Comparison of ENCODE assay signal across 19 cellular contexts in the genomic region with DNA sequence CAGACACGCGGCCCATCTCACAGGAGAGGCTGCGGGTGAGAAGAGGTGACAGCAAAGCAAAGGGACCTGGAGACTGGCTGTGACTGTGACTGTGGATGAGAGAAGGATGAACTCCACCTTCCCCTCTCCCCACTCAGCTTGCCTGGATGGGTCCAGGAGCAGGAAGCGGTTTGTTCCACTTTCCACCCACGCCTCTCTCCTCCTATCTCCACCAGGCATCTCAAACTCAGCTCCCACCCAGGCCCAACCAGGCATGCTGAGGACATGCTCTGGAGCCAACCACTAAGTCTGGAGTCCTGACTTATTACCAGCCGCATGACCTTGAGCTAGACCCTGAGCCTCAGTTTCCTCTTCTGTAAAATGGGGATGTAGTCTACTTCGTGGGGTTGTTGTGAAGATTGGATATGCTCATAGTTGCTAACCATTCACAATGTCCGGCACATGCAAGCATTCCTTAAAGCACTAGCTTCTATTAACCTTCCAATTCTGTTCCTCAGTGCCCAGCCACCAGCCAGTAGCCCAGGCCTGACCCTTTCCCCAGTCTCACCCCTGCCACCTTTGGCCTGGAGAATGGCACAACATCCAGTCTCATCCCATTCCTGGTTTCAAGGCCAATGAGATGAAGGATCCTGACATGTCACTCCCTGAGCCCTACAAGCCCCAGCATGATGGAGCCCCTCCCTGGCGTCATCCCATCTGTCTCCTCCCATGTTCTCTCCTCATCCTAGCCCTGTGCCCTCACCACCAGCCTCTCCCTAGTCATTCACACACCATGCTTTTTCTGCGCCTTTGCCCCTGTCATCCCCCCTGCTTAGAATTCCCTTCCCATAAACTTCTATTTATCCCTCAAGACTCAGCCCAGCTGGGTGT. TPM values are rescaled to one million over a fixed set of nuclear protein-coding genes. Genes with fewer than 3 reads are reported as not detected.
A peak's percentile ranks its signal among the peaks of the same experiment; 100 is the strongest.
DNase-seq lines count a peak whose midpoint lies in the region; ATAC-seq, FAIRE-seq and TF ChIP-seq lines count a peak whose summit lies in the region.
"Had no signal": no experiment of that assay in that cellular context is flagged by ENCODE, and none has a peak within 500 bp of the region (broad histone marks: within the 10 kb centered on the region; RNA-seq: fewer than 3 reads in every experiment).

No MANE protein-coding gene starts in this region.

- H4K20me1 ChIP-seq in astrocyte (ENCODE audit: insufficient read depth, low read length) = no peaks in the 10 kb centered on the region

- H3K9me3 Mint-ChIP-seq in activated T-cell treated with anti-CD3 and anti-CD28 coated beads, Interleukin-2, amount 50 U/mL, for 72 hours = no peaks in the 10 kb centered on the region
- H3K9me3 Mint-ChIP-seq in activated T-cell treated with anti-CD3 and anti-CD28 coated beads, Interleukin-2, amount 50 U/mL, for 24 hours = no peaks in the 10 kb centered on the region
- H3K9me3 Mint-ChIP-seq in astrocyte (ENCODE audit: unreplicated experiment) = no peaks in the 10 kb centered on the region
- H3K9me3 Mint-ChIP-seq: activated CD4-positive, alpha-beta T cell treated with anti-CD3 and anti-CD28 coated beads, Interleukin-2, amount 10 ng/mL, durations not matched to agents 7 days and 5 days had no signal

- H3K27me3 ChIP-seq in astrocyte (ENCODE audit: insufficient read depth, low read length) (peaks cover 14% of the 10 kb centered on the region), neuronal stem cell (ENCODE audit: control insufficient read depth in 3 of 3, insufficient read depth in 3 of 3, low read depth in 1 of 3, low read length in 3 of 3) (peaks cover 0 to 41% (median 14%) of the 10 kb centered on the region in 3 experiments)

- peak overlapping the region; percentile 5 for H2BK15ac ChIP-seq in neuronal stem cell (ENCODE audit: low read length)

- peaks cover 26% of the 10 kb centered on the region for H3K4me1 Mint-ChIP-seq in activated T-cell treated with anti-CD3 and anti-CD28 coated beads, Interleukin-2, amount 50 U/mL, for 72 hours (ENCODE audit: low read depth)
- H3K4me1 Mint-ChIP-seq in activated T-cell treated with anti-CD3 and anti-CD28 coated beads, Interleukin-2, amount 50 U/mL, for 24 hours (ENCODE audit: low read depth) = peaks cover 25% of the 10 kb centered on the region
- H3K4me1 Mint-ChIP-seq in astrocyte (ENCODE audit: low read depth, unreplicated experiment) = no peaks in the 10 kb centered on the region

- H3K23ac ChIP-seq in neuronal stem cell (ENCODE audit: low read depth, low read length, poor library complexity) = no peak overlapping the region

- no peak overlapping the region for H2AK5ac ChIP-seq in neuronal stem cell (ENCODE audit: low read depth, low read length)

- no peak overlapping the region for H2BK120ac ChIP-seq in neuronal stem cell (ENCODE audit: low read depth, low read length)

- H3K4me3 Mint-ChIP-seq in activated T-cell treated with anti-CD3 and anti-CD28 coated beads, Interleukin-2, amount 50 U/mL, for 72 hours = peak overlapping the region; percentile 42 to 68
- no peak overlapping the region for H3K4me3 Mint-ChIP-seq in activated T-cell treated with anti-CD3 and anti-CD28 coated beads, Interleukin-2, amount 50 U/mL, for 24 hours
- H3K4me3 Mint-ChIP-seq in astrocyte (ENCODE audit: unreplicated experiment) = no peak overlapping the region
- H3K4me3 Mint-ChIP-seq: activated CD4-positive, alpha-beta T cell treated with anti-CD3 and anti-CD28 coated beads, Interleukin-2, amount 10 ng/mL, durations not matched to agents 7 days and 5 days had no signal

- no peak for FAIRE-seq in astrocyte (lab: Jason Lieb, UNC)

- ATAC-seq in activated T-cell treated with anti-CD3 and anti-CD28 coated beads, Interleukin-2, amount 50 U/mL, for 72 hours (replicated peaks in 1 of 2) = no peak
- no peak for ATAC-seq in GM18502 (IDR thresholded peaks at IDR 0.05; ENCODE audit: poor library complexity, unreplicated experiment)
- ATAC-seq: heart right ventricle had no signal

- H3K9ac ChIP-seq in astrocyte (ENCODE audit: low read length) (no peak overlapping the region), neuronal stem cell (ENCODE audit: low read depth, low read length, poor library complexity) (no peak overlapping the region)

- TF ChIP-seq CTCF in astrocyte (IDR thresholded peaks at IDR 0.05; ENCODE audit: insufficient read depth, low read depth, low read length) = no peak

- no CpG with 5 or more reads among the region's 10 CpGs for WGBS in neuronal stem cell (ENCODE audit: extremely low coverage in 2 of 2, insufficient read length in 2 of 2, insufficient replicate concordance in 1 of 2), 2 donors

- no peaks in the 10 kb centered on the region for H3K79me2 ChIP-seq in astrocyte (ENCODE audit: insufficient read depth, low read length)

- peak overlapping the region; percentile 64 for H3K4me2 ChIP-seq in astrocyte (ENCODE audit: low read length)
- H3K4me2 ChIP-seq in neuronal stem cell (ENCODE audit: insufficient read depth, low read length, poor library complexity, severe bottlenecking) = peak overlapping the region; percentile 51

- no peak overlapping the region for H3K27ac Mint-ChIP-seq in activated T-cell treated with anti-CD3 and anti-CD28 coated beads, Interleukin-2, amount 50 U/mL, for 72 hours
- H3K27ac Mint-ChIP-seq in activated T-cell treated with anti-CD3 and anti-CD28 coated beads, Interleukin-2, amount 50 U/mL, for 24 hours = no peak overlapping the region
- no peak overlapping the region for H3K27ac Mint-ChIP-seq in astrocyte (ENCODE audit: unreplicated experiment)
- H3K27ac Mint-ChIP-seq: activated CD4-positive, alpha-beta T cell treated with anti-CD3 and anti-CD28 coated beads, Interleukin-2, amount 10 ng/mL, durations not matched to agents 7 days and 5 days had no signal

- H3K9me3 ChIP-seq in astrocyte (ENCODE audit: insufficient read depth, low read depth, low read length) = no peaks in the 10 kb centered on the region
- no peaks in the 10 kb centered on the region for H3K9me3 ChIP-seq in neuronal stem cell (replicated peaks in 1 of 2; ENCODE audit: control insufficient read depth in 2 of 2, insufficient read depth in 1 of 2, low read depth in 1 of 2, low read length in 2 of 2)
- H3K9me3 ChIP-seq: esophagus squamous epithelium, heart right ventricle, SJCRH30 had no signal

- peaks cover 31% of the 10 kb centered on the region for H3K27me3 Mint-ChIP-seq in activated T-cell treated with anti-CD3 and anti-CD28 coated beads, Interleukin-2, amount 50 U/mL, for 72 hours (ENCODE audit: low read depth)
- peaks cover 53% of the 10 kb centered on the region for H3K27me3 Mint-ChIP-seq in activated T-cell treated with anti-CD3 and anti-CD28 coated beads, Interleukin-2, amount 50 U/mL, for 24 hours
- H3K27me3 Mint-ChIP-seq in astrocyte (ENCODE audit: low read depth, unreplicated experiment) = peaks cover 44% of the 10 kb centered on the region

- no peak overlapping the region for H3K14ac ChIP-seq in neuronal stem cell (ENCODE audit: low read length)

- DNase-seq in activated T-cell treated with anti-CD3 and anti-CD28 coated beads, Interleukin-2, amount 50 U/mL, for 72 hours = no peak
- no peak for DNase-seq in activated T-cell treated with anti-CD3 and anti-CD28 coated beads, Interleukin-2, amount 50 U/mL, for 24 hours
- DNase-seq in HPDE6-E6E7 (ENCODE audit: extremely low spot score) (peak; percentile 41), astrocyte (ENCODE audit: low read depth) (no peak), neuronal stem cell (ENCODE audit: low spot score) (no peak), OCI-M1 (lab: John Stamatoyannopoulos, UW) (no peak), GDM1 (lab: John Stamatoyannopoulos, UW) (no peak)
- DNase-seq: COR-L47; esophagus squamous epithelium; heart right ventricle; left cardiac atrium; NCI-H1092; SJCRH30; stimulated activated naive CD4-positive, alpha-beta T cell treated with Interleukin-2 at 50 U/mL for 16 hours; T-helper 9 cell had no signal

- peak overlapping the region; percentile 84 for H3K18ac ChIP-seq in neuronal stem cell (ENCODE audit: low read length)

- H3K79me1 ChIP-seq in neuronal stem cell (ENCODE audit: low read depth, low read length) = no peaks in the 10 kb centered on the region

- H3K36me3 Mint-ChIP-seq in activated T-cell treated with anti-CD3 and anti-CD28 coated beads, Interleukin-2, amount 50 U/mL, for 72 hours (ENCODE audit: insufficient read depth in 2 of 2) = no peaks in the 10 kb centered on the region
- no peaks in the 10 kb centered on the region for H3K36me3 Mint-ChIP-seq in activated T-cell treated with anti-CD3 and anti-CD28 coated beads, Interleukin-2, amount 50 U/mL, for 24 hours (ENCODE audit: low read depth)
- no peaks in the 10 kb centered on the region for H3K36me3 Mint-ChIP-seq in astrocyte (ENCODE audit: low read depth, unreplicated experiment)

- H4K91ac ChIP-seq in neuronal stem cell (ENCODE audit: low read depth, low read length, poor library complexity) = no peak overlapping the region

- no peaks in the 10 kb centered on the region for H3K36me3 ChIP-seq in astrocyte (ENCODE audit: insufficient read depth, low read length)
- no peaks in the 10 kb centered on the region for H3K36me3 ChIP-seq in neuronal stem cell (replicated peaks in 1 of 2; ENCODE audit: control insufficient read depth in 2 of 2, insufficient read depth in 2 of 2, low read length in 2 of 2)
- H3K36me3 ChIP-seq: esophagus squamous epithelium, heart right ventricle, SJCRH30 had no signal

- no peak overlapping the region for H2BK5ac ChIP-seq in neuronal stem cell (ENCODE audit: low read length)

- no peak overlapping the region for H3K4me3 ChIP-seq in astrocyte (ENCODE audit: insufficient read depth, low read depth, low read length)
- no peak overlapping the region for H3K4me3 ChIP-seq in neuronal stem cell (ENCODE audit: low read length in 2 of 2)

- H2AFZ ChIP-seq in astrocyte (ENCODE audit: low read depth, low read length) = no peak overlapping the region
- H2AFZ ChIP-seq in neuronal stem cell (ENCODE audit: low read length) = peak overlapping the region; percentile 88

- H2BK12ac ChIP-seq in neuronal stem cell (ENCODE audit: low read length) = no peak overlapping the region

- H3K27ac ChIP-seq in astrocyte (ENCODE audit: low read depth, low read length) (no peak overlapping the region), neuronal stem cell (replicated peaks; ENCODE audit: low read length) (no peak overlapping the region)
- H3K27ac ChIP-seq: esophagus squamous epithelium, heart right ventricle, SJCRH30 had no signal

- no peak overlapping the region for H4K8ac ChIP-seq in neuronal stem cell (ENCODE audit: low read depth, low read length)

- H3K4me1 ChIP-seq in astrocyte (ENCODE audit: insufficient read depth, low read length) (peaks cover 6% of the 10 kb centered on the region), neuronal stem cell (ENCODE audit: control insufficient read depth in 2 of 2, insufficient read depth in 1 of 2, low read depth in 1 of 2, low read length in 2 of 2) (peaks cover 5 to 7% of the 10 kb centered on the region in 2 donors)
- H3K4me1 ChIP-seq: SJCRH30 had no signal

- no peak overlapping the region for H3K4ac ChIP-seq in neuronal stem cell (ENCODE audit: low read length)

RNA-seq across cellular contexts. Expression of a gene that starts 2.3 kb away (rescaled TPM):
- under 1 TPM; 0.09 to 0.17 TPM for total RNA-seq in activated T-cell treated with anti-CD3 and anti-CD28 coated beads, Interleukin-2, amount 50 U/mL, for 72 hours
- 0.07 TPM in 1 of 2 replicates, not detected in the other for total RNA-seq in astrocyte
- polyA plus RNA-seq in neuronal stem cell (2013, experiment 1 of 2) = 0.15 TPM
- polyA plus RNA-seq in neuronal stem cell (2013, experiment 2 of 2) = 0.19 TPM
- total RNA-seq: activated CD4-positive, alpha-beta T cell treated with anti-CD3 and anti-CD28 coated beads, Interleukin-2, amount 10 ng/mL, durations not matched to agents 7 days and 5 days; esophagus squamous epithelium; SJCRH30; urinary bladder had no signal
- polyA plus RNA-seq: AG04450 had no signal

RNA-seq across cellular contexts. Expression of a gene that starts 9.9 kb away (rescaled TPM):
- not detected for total RNA-seq in activated T-cell treated with anti-CD3 and anti-CD28 coated beads, Interleukin-2, amount 50 U/mL, for 72 hours
- total RNA-seq in astrocyte = not detected in 2 replicates
- 0.24 TPM for polyA plus RNA-seq in neuronal stem cell (2013, experiment 1 of 2)
- polyA plus RNA-seq in neuronal stem cell (2013, experiment 2 of 2) = 0.32 TPM
- total RNA-seq: activated CD4-positive, alpha-beta T cell treated with anti-CD3 and anti-CD28 coated beads, Interleukin-2, amount 10 ng/mL, durations not matched to agents 7 days and 5 days; esophagus squamous epithelium; heart right ventricle; left cardiac atrium; SJCRH30; urinary bladder had no signal
- polyA plus RNA-seq: AG04450, heart right ventricle, urinary bladder had no signal

RNA-seq across cellular contexts. Expression of a gene that starts 19.3 kb away (rescaled TPM):
- total RNA-seq in activated T-cell treated with anti-CD3 and anti-CD28 coated beads, Interleukin-2, amount 50 U/mL, for 72 hours = 1 to 10 TPM in 1 of 2 donors, under 1 TPM in 1; 0.32 to 1.3 TPM
- total RNA-seq in astrocyte = 19.1 and 21.7 TPM in 2 replicates
- polyA plus RNA-seq in neuronal stem cell (2013, experiment 1 of 2) = 20.8 TPM
- polyA plus RNA-seq in neuronal stem cell (2013, experiment 2 of 2) = 20.9 TPM

RNA-seq across cellular contexts. Expression of a gene that starts 44.7 kb away (rescaled TPM):
- under 1 TPM in 1 of 2 donors, not detected in 1; 0.96 TPM for total RNA-seq in activated T-cell treated with anti-CD3 and anti-CD28 coated beads, Interleukin-2, amount 50 U/mL, for 72 hours
- total RNA-seq in astrocyte = 1.2 and 2.6 TPM in 2 replicates
- 0.53 TPM for polyA plus RNA-seq in neuronal stem cell (2013, experiment 1 of 2)
- polyA plus RNA-seq in neuronal stem cell (2013, experiment 2 of 2) = 0.40 TPM
- total RNA-seq: activated CD4-positive, alpha-beta T cell treated with anti-CD3 and anti-CD28 coated beads, Interleukin-2, amount 10 ng/mL, durations not matched to agents 7 days and 5 days; SJCRH30 had no signal

RNA-seq across cellular contexts. Expression of a gene that starts 58.5 kb away (rescaled TPM):
- 100 to 1,000 TPM; 310 to 312 TPM for total RNA-seq in activated T-cell treated with anti-CD3 and anti-CD28 coated beads, Interleukin-2, amount 50 U/mL, for 72 hours
- 153 and 156 TPM in 2 replicates for total RNA-seq in astrocyte
- 162 TPM for polyA plus RNA-seq in neuronal stem cell (2013, experiment 1 of 2)
- 163 TPM for polyA plus RNA-seq in neuronal stem cell (2013, experiment 2 of 2)

Comparison
In these comparisons a context has a peak if more than half of its experiments do, and no peak if none do; other contexts are left out.
1. H3K4me3 Mint-ChIP-seq: peak in activated T-cell treated with anti-CD3 and anti-CD28 coated beads, Interleukin-2, amount 50 U/mL, for 72 hours (2 of 2); none in activated T-cell treated with anti-CD3 and anti-CD28 coated beads, Interleukin-2, amount 50 U/mL, for 24 hours (single experiment) and astrocyte (single experiment).